ENCODE assay signal across 23 cellular contexts in the genomic region with DNA sequence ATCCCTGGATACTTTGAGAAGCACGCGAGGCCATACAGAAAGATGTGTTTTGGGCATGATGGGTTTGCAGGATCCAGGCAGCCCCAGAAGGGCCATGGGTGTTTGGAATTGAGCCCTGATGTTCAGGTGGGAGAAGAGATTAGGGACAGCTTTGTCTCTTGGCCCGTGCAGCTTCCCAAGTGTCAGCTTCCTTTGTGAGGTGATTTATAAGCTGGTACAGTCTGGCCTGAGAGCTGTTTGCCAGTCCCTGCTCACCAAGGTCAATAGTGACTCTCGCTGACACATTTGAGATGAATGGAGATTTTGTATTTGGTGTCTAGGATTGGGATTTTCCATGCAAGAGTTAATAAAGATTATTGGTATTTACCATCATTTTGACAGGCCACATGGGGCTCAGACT.
DNase-seq lines count a peak whose midpoint lies in the region; ATAC-seq and TF ChIP-seq lines count a peak whose summit lies in the region.
"Had no signal": no experiment of that assay in that cellular context is flagged by ENCODE, and none has a peak within 500 bp of the region (broad histone marks: within the 10 kb centered on the region; RNA-seq: fewer than 3 reads in every experiment).

No MANE protein-coding gene starts in this region.

- H3K9me3 Mint-ChIP-seq in activated CD8-positive, alpha-beta memory T cell treated with anti-CD3 and anti-CD28 coated beads, Interleukin-2, amount 10 ng/mL, durations not matched to agents 7 days and 5 days (ENCODE audit: low read depth): no peaks in the 10 kb centered on the region
- H3K9me3 Mint-ChIP-seq: CD4-positive, alpha-beta memory T cell had no signal

- no peak for TF ChIP-seq CTCF in WERI-Rb-1 (IDR thresholded peaks at IDR 0.05; ENCODE audit: low read depth, low read length)

- no peaks in the 10 kb centered on the region for H3K36me3 Mint-ChIP-seq in activated CD8-positive, alpha-beta memory T cell treated with anti-CD3 and anti-CD28 coated beads, Interleukin-2, amount 10 ng/mL, durations not matched to agents 7 days and 5 days
- H3K36me3 Mint-ChIP-seq: CD4-positive, alpha-beta memory T cell had no signal

- DNase-seq in NCI-H82 (lab: John Stamatoyannopoulos, UW) (peak; percentile 45), NCI-H82 treated with DMSO at 0.1 percent for 48 hours (lab: John Stamatoyannopoulos, UW; ENCODE audit: unreplicated experiment) (no peak), DMS153 treated with DMSO at 0.1 percent for 48 hours (lab: John Stamatoyannopoulos, UW; ENCODE audit: unreplicated experiment) (peak; percentile 19), WERI-Rb-1 (peak; percentile 71), cerebellar cortex (ENCODE audit: low spot score) (peak; percentile 39), UCSD-AML1 (lab: John Stamatoyannopoulos, UW; ENCODE audit: unreplicated experiment) (no peak)
- DNase-seq in activated CD8-positive, alpha-beta memory T cell treated with anti-CD3 and anti-CD28 coated beads, Interleukin-2, amount 10 ng/mL, durations not matched to agents 7 days and 5 days: no peak
- DNase-seq: 8988T; ACHN; AML-193; BE2C; Calu3; CD4-positive, alpha-beta memory T cell; COR-L47; DMS79; EL; GF-D8; GOT3; HFFc6 had no signal

- H3K27me3 ChIP-seq in WERI-Rb-1 (ENCODE audit: insufficient read depth, low read depth, severe bottlenecking): no peaks in the 10 kb centered on the region
- H3K27me3 ChIP-seq: BE2C; BLaER1 treated with 17β-estradiol and CSF1 and Interleukin-3, amounts not matched to agents 10 nM and 100 nM had no signal

- no peak for ATAC-seq in activated CD8-positive, alpha-beta memory T cell treated with anti-CD3 and anti-CD28 coated beads, Interleukin-2, amount 10 ng/mL, durations not matched to agents 7 days and 5 days
- ATAC-seq in GM19452 (IDR thresholded peaks at IDR 0.05; ENCODE audit: unreplicated experiment): no peak
- ATAC-seq: A549 had no signal

- H3K27me3 Mint-ChIP-seq in activated CD8-positive, alpha-beta memory T cell treated with anti-CD3 and anti-CD28 coated beads, Interleukin-2, amount 10 ng/mL, durations not matched to agents 7 days and 5 days: no peaks in the 10 kb centered on the region

- no peaks in the 10 kb centered on the region for H3K4me1 Mint-ChIP-seq in activated CD8-positive, alpha-beta memory T cell treated with anti-CD3 and anti-CD28 coated beads, Interleukin-2, amount 10 ng/mL, durations not matched to agents 7 days and 5 days
- H3K4me1 Mint-ChIP-seq: CD4-positive, alpha-beta memory T cell had no signal

- H3K27ac ChIP-seq in WERI-Rb-1: peak overlapping the region; percentile 92
- H3K27ac ChIP-seq: A549; BLaER1 treated with 17β-estradiol and CSF1 and Interleukin-3, amounts not matched to agents 10 nM and 100 nM had no signal

- H3K4me3 ChIP-seq in WERI-Rb-1 (ENCODE audit: low read depth, low read length): no peak overlapping the region
- H3K4me3 ChIP-seq: A549; BLaER1 treated with 17β-estradiol and CSF1 and Interleukin-3, amounts not matched to agents 10 nM and 100 nM; HAP-1 had no signal

- peaks cover 3% of the 10 kb centered on the region for H3K9me3 ChIP-seq in WERI-Rb-1 (ENCODE audit: severe bottlenecking)
- H3K9me3 ChIP-seq: A549, HAP-1 had no signal

- H3K27ac Mint-ChIP-seq in activated CD8-positive, alpha-beta memory T cell treated with anti-CD3 and anti-CD28 coated beads, Interleukin-2, amount 10 ng/mL, durations not matched to agents 7 days and 5 days: no peak overlapping the region
- H3K27ac Mint-ChIP-seq: CD4-positive, alpha-beta memory T cell; HFFc6 had no signal

- CTCF ChIA-PET in activated CD8-positive, alpha-beta memory T cell treated with anti-CD3 and anti-CD28 coated beads, Interleukin-2, amount 10 ng/mL, durations not matched to agents 7 days and 5 days (lab: Charles Lee): no interaction called here

- H3K36me3 ChIP-seq in WERI-Rb-1: no peaks in the 10 kb centered on the region
- H3K36me3 ChIP-seq: BE2C; BLaER1 treated with 17β-estradiol and CSF1 and Interleukin-3, amounts not matched to agents 10 nM and 100 nM; HAP-1 had no signal

- no peak overlapping the region for H3K4me3 Mint-ChIP-seq in activated CD8-positive, alpha-beta memory T cell treated with anti-CD3 and anti-CD28 coated beads, Interleukin-2, amount 10 ng/mL, durations not matched to agents 7 days and 5 days
- H3K4me3 Mint-ChIP-seq: CD4-positive, alpha-beta memory T cell; HFFc6 had no signal

Comparison
In these comparisons a context has a peak if more than half of its experiments do, and no peak if none do; other contexts are left out.
1. DNase-seq: peak in NCI-H82 (single experiment), DMS153 treated with DMSO at 0.1 percent for 48 hours (single experiment), WERI-Rb-1 (single experiment) and cerebellar cortex (single experiment); none in NCI-H82 treated with DMSO at 0.1 percent for 48 hours (single experiment), activated CD8-positive, alpha-beta memory T cell treated with anti-CD3 and anti-CD28 coated beads, Interleukin-2, amount 10 ng/mL, durations not matched to agents 7 days and 5 days (single experiment) and UCSD-AML1 (single experiment).